ENCODE assay signal across 1 cellular context in the genomic region with DNA sequence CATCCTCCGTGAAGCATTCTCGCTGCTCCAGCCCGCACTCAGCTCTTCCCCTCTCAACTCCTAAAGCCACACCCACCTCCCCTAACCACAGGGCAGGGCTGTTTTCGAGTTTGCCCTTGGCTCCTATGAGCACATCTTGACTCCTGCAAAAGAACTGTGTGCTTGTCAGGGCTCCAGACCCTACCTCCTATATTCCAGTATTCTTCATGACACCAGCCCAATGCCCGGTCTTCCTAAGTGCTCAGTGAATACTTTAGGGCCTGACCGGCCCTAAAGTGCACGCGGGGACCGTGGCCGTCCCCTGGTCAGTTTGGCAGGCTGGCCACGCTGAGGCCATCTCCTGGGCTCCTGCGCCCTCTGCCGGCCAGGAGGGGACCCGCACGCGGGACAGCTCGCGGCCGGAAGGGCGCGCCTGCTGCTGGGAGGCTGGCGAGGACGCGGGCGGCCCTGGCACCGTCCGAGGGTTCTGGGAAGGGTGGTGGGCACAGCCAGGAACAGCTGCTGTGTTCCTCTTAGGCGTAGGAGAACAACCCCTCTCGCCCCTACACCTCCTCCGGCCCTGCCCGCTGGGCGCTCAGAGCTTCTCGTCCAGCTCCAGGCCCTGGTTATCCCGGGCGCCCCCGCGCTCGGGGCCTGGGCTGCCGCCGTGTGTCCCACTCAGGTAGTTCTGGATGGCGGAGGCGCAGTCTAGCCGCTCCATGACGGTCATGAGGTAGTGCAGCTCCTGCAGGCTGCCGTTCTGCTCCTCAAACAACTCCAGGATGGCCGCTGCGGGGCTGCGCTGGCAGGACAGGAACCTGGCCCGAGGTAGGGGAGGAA.
A peak's percentile ranks its signal among the peaks of the same experiment; 100 is the strongest.
TF ChIP-seq lines count a peak whose summit lies in the region.

No MANE protein-coding gene starts in this region.

TF ChIP-seq in HEK293, 187 proteins besides CTCF, POLR2A, EP300 and RAD21 (continued from another document):
- TF ChIP-seq, protein P1, sequence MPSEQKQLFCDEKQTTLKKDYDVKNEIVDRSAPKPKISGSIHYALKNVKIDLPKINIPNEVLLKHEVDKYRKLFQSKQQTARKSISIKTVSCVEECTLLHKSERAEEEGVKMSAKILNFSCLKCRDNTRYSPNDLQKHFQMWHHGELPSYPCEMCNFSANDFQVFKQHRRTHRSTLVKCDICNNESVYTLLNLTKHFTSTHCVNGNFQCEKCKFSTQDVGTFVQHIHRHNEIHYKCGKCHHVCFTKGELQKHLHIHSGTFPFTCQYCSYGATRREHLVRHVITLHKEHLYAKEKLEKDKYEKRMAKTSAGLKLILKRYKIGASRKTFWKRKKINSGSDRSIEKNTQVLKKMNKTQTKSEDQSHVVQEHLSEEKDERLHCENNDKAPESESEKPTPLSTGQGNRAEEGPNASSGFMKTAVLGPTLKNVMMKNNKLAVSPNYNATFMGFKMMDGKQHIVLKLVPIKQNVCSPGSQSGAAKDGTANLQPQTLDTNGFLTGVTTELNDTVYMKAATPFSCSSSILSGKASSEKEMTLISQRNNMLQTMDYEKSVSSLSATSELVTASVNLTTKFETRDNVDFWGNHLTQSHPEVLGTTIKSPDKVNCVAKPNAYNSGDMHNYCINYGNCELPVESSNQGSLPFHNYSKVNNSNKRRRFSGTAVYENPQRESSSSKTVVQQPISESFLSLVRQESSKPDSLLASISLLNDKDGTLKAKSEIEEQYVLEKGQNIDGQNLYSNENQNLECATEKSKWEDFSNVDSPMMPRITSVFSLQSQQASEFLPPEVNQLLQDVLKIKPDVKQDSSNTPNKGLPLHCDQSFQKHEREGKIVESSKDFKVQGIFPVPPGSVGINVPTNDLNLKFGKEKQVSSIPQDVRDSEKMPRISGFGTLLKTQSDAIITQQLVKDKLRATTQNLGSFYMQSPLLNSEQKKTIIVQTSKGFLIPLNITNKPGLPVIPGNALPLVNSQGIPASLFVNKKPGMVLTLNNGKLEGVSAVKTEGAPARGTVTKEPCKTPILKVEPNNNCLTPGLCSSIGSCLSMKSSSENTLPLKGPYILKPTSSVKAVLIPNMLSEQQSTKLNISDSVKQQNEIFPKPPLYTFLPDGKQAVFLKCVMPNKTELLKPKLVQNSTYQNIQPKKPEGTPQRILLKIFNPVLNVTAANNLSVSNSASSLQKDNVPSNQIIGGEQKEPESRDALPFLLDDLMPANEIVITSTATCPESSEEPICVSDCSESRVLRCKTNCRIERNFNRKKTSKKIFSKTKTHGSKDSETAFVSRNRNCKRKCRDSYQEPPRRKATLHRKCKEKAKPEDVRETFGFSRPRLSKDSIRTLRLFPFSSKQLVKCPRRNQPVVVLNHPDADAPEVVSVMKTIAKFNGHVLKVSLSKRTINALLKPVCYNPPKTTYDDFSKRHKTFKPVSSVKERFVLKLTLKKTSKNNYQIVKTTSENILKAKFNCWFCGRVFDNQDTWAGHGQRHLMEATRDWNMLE (tag by site-specific recombination; conservative IDR thresholded peaks at IDR 0.05; ENCODE audit: low read depth), result 0 out of 2 replicates have a peak, but pooled peaks have one; percentile 16
- peak; percentile 23; the same call in 1 of the 2 replicates for TF ChIP-seq EGR2 (tag by site-specific recombination; IDR thresholded peaks at IDR 0.05; ENCODE audit: low read depth)
- TF ChIP-seq ZNF660 (tag by site-specific recombination; IDR thresholded peaks at IDR 0.05), result peak; percentile 73
- peak; percentile 95 for TF ChIP-seq ZBTB48 (tag by site-specific recombination; IDR thresholded peaks at IDR 0.05)
- TF ChIP-seq ZIC2 (tag by site-specific recombination; IDR thresholded peaks at IDR 0.05), result no peak
- TF ChIP-seq ZNF560 (tag by site-specific recombination; IDR thresholded peaks at IDR 0.05; ENCODE audit: borderline replicate concordance), result peak; percentile 66; the same call in 1 of the 2 replicates
- peak; percentile 55; the same call in 1 of the 2 replicates for TF ChIP-seq ZFP37 (tag by site-specific recombination; IDR thresholded peaks at IDR 0.05)
- TF ChIP-seq ZNF114 (tag by site-specific recombination; IDR thresholded peaks at IDR 0.05), result no peak
- 0 out of 2 replicates have a peak, but pooled peaks have one; percentile 13 for TF ChIP-seq SCRT2 (tag by site-specific recombination; IDR thresholded peaks at IDR 0.05)
- TF ChIP-seq KLF1 (tag by site-specific recombination; IDR thresholded peaks at IDR 0.05), result peak; percentile 49
- TF ChIP-seq ZNF10 (tag by site-specific recombination; IDR thresholded peaks at IDR 0.05), result peak; percentile 51; the same call in 1 of the 2 replicates
- TF ChIP-seq SP3 (tag by site-specific recombination; IDR thresholded peaks at IDR 0.05), result peak; percentile 74
- TF ChIP-seq SP7 (tag by site-specific recombination; IDR thresholded peaks at IDR 0.05), result peak; percentile 56; the same call in 1 of the 2 replicates
- TF ChIP-seq ZNF76 (tag by site-specific recombination; IDR thresholded peaks at IDR 0.05; ENCODE audit: borderline replicate concordance, low read depth), result peak; percentile 65; the same call in 1 of the 2 replicates
- no peak for TF ChIP-seq ZNF16 (tag by site-specific recombination; IDR thresholded peaks at IDR 0.05; ENCODE audit: low read depth)
- TF ChIP-seq ZXDB (tag by site-specific recombination; IDR thresholded peaks at IDR 0.05), result 0 out of 2 replicates have a peak, but pooled peaks have one; percentile 34
- TF ChIP-seq, protein P2, sequence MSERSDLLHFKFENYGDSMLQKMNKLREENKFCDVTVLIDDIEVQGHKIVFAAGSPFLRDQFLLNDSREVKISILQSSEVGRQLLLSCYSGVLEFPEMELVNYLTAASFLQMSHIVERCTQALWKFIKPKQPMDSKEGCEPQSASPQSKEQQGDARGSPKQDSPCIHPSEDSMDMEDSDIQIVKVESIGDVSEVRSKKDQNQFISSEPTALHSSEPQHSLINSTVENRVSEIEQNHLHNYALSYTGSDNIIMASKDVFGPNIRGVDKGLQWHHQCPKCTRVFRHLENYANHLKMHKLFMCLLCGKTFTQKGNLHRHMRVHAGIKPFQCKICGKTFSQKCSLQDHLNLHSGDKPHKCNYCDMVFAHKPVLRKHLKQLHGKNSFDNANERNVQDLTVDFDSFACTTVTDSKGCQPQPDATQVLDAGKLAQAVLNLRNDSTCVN (tag by site-specific recombination; optimal IDR thresholded peaks at IDR 0.05), result peak; percentile 82
- TF ChIP-seq, protein P3, sequence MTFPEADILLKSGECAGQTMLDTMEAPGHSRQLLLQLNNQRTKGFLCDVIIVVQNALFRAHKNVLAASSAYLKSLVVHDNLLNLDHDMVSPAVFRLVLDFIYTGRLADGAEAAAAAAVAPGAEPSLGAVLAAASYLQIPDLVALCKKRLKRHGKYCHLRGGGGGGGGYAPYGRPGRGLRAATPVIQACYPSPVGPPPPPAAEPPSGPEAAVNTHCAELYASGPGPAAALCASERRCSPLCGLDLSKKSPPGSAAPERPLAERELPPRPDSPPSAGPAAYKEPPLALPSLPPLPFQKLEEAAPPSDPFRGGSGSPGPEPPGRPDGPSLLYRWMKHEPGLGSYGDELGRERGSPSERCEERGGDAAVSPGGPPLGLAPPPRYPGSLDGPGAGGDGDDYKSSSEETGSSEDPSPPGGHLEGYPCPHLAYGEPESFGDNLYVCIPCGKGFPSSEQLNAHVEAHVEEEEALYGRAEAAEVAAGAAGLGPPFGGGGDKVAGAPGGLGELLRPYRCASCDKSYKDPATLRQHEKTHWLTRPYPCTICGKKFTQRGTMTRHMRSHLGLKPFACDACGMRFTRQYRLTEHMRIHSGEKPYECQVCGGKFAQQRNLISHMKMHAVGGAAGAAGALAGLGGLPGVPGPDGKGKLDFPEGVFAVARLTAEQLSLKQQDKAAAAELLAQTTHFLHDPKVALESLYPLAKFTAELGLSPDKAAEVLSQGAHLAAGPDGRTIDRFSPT (tag by site-specific recombination; IDR thresholded peaks at IDR 0.05), result peak; percentile 80
- TF ChIP-seq ZBTB17 (tag by site-specific recombination; IDR thresholded peaks at IDR 0.05), result peak; percentile 72
- TF ChIP-seq KLF16 (tag by site-specific recombination; IDR thresholded peaks at IDR 0.05), result 0 out of 2 replicates have a peak, but pooled peaks have one; percentile 36
- no peak for TF ChIP-seq SETDB1 (IDR thresholded peaks at IDR 0.05; ENCODE audit: insufficient read length, low read length)
- peak; percentile 62 for TF ChIP-seq ZNF654 (tag by site-specific recombination; IDR thresholded peaks at IDR 0.05; ENCODE audit: low read depth)
- TF ChIP-seq BCL11A (tag by site-specific recombination; IDR thresholded peaks at IDR 0.05; ENCODE audit: low read depth), result peak; percentile 51; the same call in 1 of the 2 replicates
- TF ChIP-seq GLIS2 (tag by site-specific recombination; IDR thresholded peaks at IDR 0.05), result peak; percentile 36; the same call in 1 of the 2 replicates
- peak; percentile 17; the same call in 1 of the 2 replicates for TF ChIP-seq GLIS1 (tag by site-specific recombination; IDR thresholded peaks at IDR 0.05)
- no peak for TF ChIP-seq ZNF558 (tag by site-specific recombination; IDR thresholded peaks at IDR 0.05)
- no peak for TF ChIP-seq WT1 (tag by site-specific recombination; IDR thresholded peaks at IDR 0.05)
- TF ChIP-seq ZEB2 (tag by site-specific recombination; IDR thresholded peaks at IDR 0.05), result peak; percentile 21; the same call in 1 of the 2 replicates
- TF ChIP-seq, protein P4, sequence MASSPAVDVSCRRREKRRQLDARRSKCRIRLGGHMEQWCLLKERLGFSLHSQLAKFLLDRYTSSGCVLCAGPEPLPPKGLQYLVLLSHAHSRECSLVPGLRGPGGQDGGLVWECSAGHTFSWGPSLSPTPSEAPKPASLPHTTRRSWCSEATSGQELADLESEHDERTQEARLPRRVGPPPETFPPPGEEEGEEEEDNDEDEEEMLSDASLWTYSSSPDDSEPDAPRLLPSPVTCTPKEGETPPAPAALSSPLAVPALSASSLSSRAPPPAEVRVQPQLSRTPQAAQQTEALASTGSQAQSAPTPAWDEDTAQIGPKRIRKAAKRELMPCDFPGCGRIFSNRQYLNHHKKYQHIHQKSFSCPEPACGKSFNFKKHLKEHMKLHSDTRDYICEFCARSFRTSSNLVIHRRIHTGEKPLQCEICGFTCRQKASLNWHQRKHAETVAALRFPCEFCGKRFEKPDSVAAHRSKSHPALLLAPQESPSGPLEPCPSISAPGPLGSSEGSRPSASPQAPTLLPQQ (tag by site-specific recombination; IDR thresholded peaks at IDR 0.05), result peak; percentile 72; the same call in 1 of the 2 replicates
- no peak for TF ChIP-seq YY1 (tag by site-specific recombination; IDR thresholded peaks at IDR 0.05)
- TF ChIP-seq ZNF341 (tag by site-specific recombination; IDR thresholded peaks at IDR 0.05; ENCODE audit: low read depth), result peak; percentile 70
